ENCODE assay signal across 8 cellular contexts in genomic region chr10:69317175-69318086, GRCh38. TPM values are rescaled to one million over a fixed set of nuclear protein-coding genes. Genes with fewer than 3 reads are reported as not detected.
DNase-seq lines count a peak whose midpoint lies in the region; ATAC-seq and TF ChIP-seq lines count a peak whose summit lies in the region.

No MANE protein-coding gene starts in this region.

- intact Hi-C loops in body of pancreas (cut with DNase I) = no loop called here

- WGBS in body of pancreas, 2 donors = 70 to 80% methylated on average over 8 to 10 of the region's 10 CpGs
- WGBS in mesenchymal stem cell = 77% methylated on average over 10 of the region's 10 CpGs

- peak overlapping the region; percentile 19 for H4K8ac ChIP-seq in mesenchymal stem cell (ENCODE audit: low read length)

- H4K20me1 ChIP-seq in KMS-11 (ENCODE audit: insufficient read depth) = no peaks in the 10 kb centered on the region

- no peak overlapping the region for H2AK5ac ChIP-seq in mesenchymal stem cell (ENCODE audit: low read length, severe bottlenecking)

- no peak for TF ChIP-seq CTCF in KMS-11 (conservative IDR thresholded peaks at IDR 0.05; ENCODE audit: low read depth, low read length)
- TF ChIP-seq CTCF in body of pancreas (IDR thresholded peaks at IDR 0.05) = no peak

- H3K27ac ChIP-seq in KMS-11 (0 out of 2 replicates have a peak overlapping the region, but pooled peaks have one; percentile 12), body of pancreas (peak overlapping the region; percentile 64 to 91 (median 79)), mesenchymal stem cell (ENCODE audit: low read length, poor library complexity, severe bottlenecking) (no peak overlapping the region)

- peak overlapping the region in 1 of 2 experiments; percentile 84 for H2BK12ac ChIP-seq in mesenchymal stem cell (ENCODE audit: low read length in 2 of 2)

- no peaks in the 10 kb centered on the region for H3K79me2 ChIP-seq in KMS-11 (ENCODE audit: insufficient read depth, low read depth)

- H3K4ac ChIP-seq in mesenchymal stem cell (ENCODE audit: low read depth in 1 of 2, low read length in 2 of 2) = peak overlapping the region in 1 of 2 experiments; percentile 14

- no peak overlapping the region for H2BK5ac ChIP-seq in mesenchymal stem cell (ENCODE audit: low read depth, low read length, poor library complexity, severe bottlenecking)

- H2BK15ac ChIP-seq in mesenchymal stem cell (ENCODE audit: low read depth, poor library complexity, severe bottlenecking) = peak overlapping the region; percentile 12

- H3K4me1 ChIP-seq in KMS-11 (ENCODE audit: low read depth, poor library complexity, severe bottlenecking) (peaks cover 14% of the 10 kb centered on the region), body of pancreas (peaks cover 46% of the 10 kb centered on the region), mesenchymal stem cell (ENCODE audit: control insufficient read depth, insufficient read depth, low read depth, low read length) (peaks cover 26% of the 10 kb centered on the region)

- peak overlapping the region in 1 of 2 experiments; percentile 77 for H3K23ac ChIP-seq in mesenchymal stem cell (ENCODE audit: low read length in 2 of 2)

- H2BK120ac ChIP-seq in mesenchymal stem cell (ENCODE audit: low read depth, low read length) = no peak overlapping the region

- peaks cover 3% of the 10 kb centered on the region for H3K79me1 ChIP-seq in mesenchymal stem cell (replicated peaks; ENCODE audit: low read length, poor library complexity, severe bottlenecking)

- no peak for TF ChIP-seq POLR2A in body of pancreas (IDR thresholded peaks at IDR 0.05)

- H3K4me2 ChIP-seq in KMS-11 (peak overlapping the region; percentile 68), mesenchymal stem cell (ENCODE audit: low read length, poor library complexity, severe bottlenecking) (peak overlapping the region; percentile 92)

- H3K36me3 ChIP-seq in KMS-11 (ENCODE audit: insufficient read depth) (no peaks in the 10 kb centered on the region), body of pancreas (replicated peaks in 1 of 2; ENCODE audit: insufficient read depth in 1 of 2, low read depth in 2 of 2) (no peaks in the 10 kb centered on the region), mesenchymal stem cell (ENCODE audit: control insufficient read depth in 1 of 2, insufficient read depth in 2 of 2, low read depth in 1 of 2, low read length in 2 of 2) (no peaks in the 10 kb centered on the region)

- H3K27me3 ChIP-seq in KMS-11 (ENCODE audit: insufficient read depth, low read depth) (no peaks in the 10 kb centered on the region), body of pancreas (no peaks in the 10 kb centered on the region), mesenchymal stem cell (ENCODE audit: control insufficient read depth in 1 of 2, insufficient read depth in 1 of 2, low read length in 2 of 2) (no peaks in the 10 kb centered on the region)

- peak overlapping the region in 1 of 2 experiments; percentile 48 for H3K14ac ChIP-seq in mesenchymal stem cell (ENCODE audit: low read length in 2 of 2)

- peak; percentile 12 for DNase-seq in DMS79 treated with DMSO at 0.1 percent for 48 hours (lab: John Stamatoyannopoulos, UW)
- no peak for DNase-seq in body of pancreas
- DNase-seq in mesenchymal stem cell = peak; percentile 9
- no peak for DNase-seq in NCI-H524 (lab: John Stamatoyannopoulos, UW)
- DNase-seq in NCI-H2196 (lab: John Stamatoyannopoulos, UW; ENCODE audit: unreplicated experiment) = no peak
- DNase-seq in ACHN = no peak

- peak overlapping the region; percentile 44; the same call in 1 of the 2 replicates for H3K9ac ChIP-seq in KMS-11
- H3K9ac ChIP-seq in mesenchymal stem cell (ENCODE audit: low read length) = peak overlapping the region; percentile 97

- H3K4me3 ChIP-seq in KMS-11 (IDR thresholded peaks at IDR 0.05; ENCODE audit: insufficient read depth, low read depth, low read length) (no peak overlapping the region), body of pancreas (peak overlapping the region in 1 of 2 donors; percentile 41), mesenchymal stem cell (ENCODE audit: insufficient read depth in 1 of 2, low read depth in 1 of 2, low read length in 2 of 2) (peak overlapping the region in 1 of 2 experiments; percentile 98)

- H2AFZ ChIP-seq in KMS-11 (ENCODE audit: low read depth) = peak overlapping the region; percentile 96
- peak overlapping the region; percentile 72 for H2AFZ ChIP-seq in mesenchymal stem cell (ENCODE audit: low read depth, low read length)

- H3K18ac ChIP-seq in mesenchymal stem cell (ENCODE audit: low read depth in 1 of 2, low read length in 2 of 2) = peak overlapping the region in 1 of 2 experiments; percentile 92

- H4K91ac ChIP-seq in mesenchymal stem cell (ENCODE audit: low read length) = no peak overlapping the region

- ATAC-seq in GM21360 (IDR thresholded peaks at IDR 0.05; ENCODE audit: unreplicated experiment) (peak; percentile 30), body of pancreas (peak; percentile 28)

- in situ Hi-C loops in ACHN (cut with HindIII; ENCODE audit: low pct_ligation_motif_present, low pct_unique_long_range_greater_than_20kb, low sequenced_read_pairs) = no loop called here

- H3K9me3 ChIP-seq in body of pancreas (no peaks in the 10 kb centered on the region), mesenchymal stem cell (ENCODE audit: control insufficient read depth, low read length) (no peaks in the 10 kb centered on the region)

RNA-seq across cellular contexts. Expression of gene HK1, which starts 39.1 kb away (rescaled TPM):
- 10 to 100 TPM; 15.8 to 17.1 TPM for total RNA-seq in body of pancreas
- 69.5 TPM for polyA plus RNA-seq in mesenchymal stem cell (2013, experiment 1 of 2)
- 67.5 TPM for polyA plus RNA-seq in mesenchymal stem cell (2013, experiment 2 of 2)

Comparison
In these comparisons a context has a peak if more than half of its experiments do, and no peak if none do; other contexts are left out.
1. DNase-seq: peak in DMS79 treated with DMSO at 0.1 percent for 48 hours (single experiment) and mesenchymal stem cell (single experiment); none in body of pancreas (0 of 4), NCI-H524 (0 of 2), NCI-H2196 (single experiment) and ACHN (single experiment).